ENCODE assay signal across 23 cellular contexts in genomic region chr16:7218936-7219335, GRCh38.
A peak's percentile ranks its signal among the peaks of the same experiment; 100 is the strongest.
DNase-seq lines count a peak whose midpoint lies in the region; ATAC-seq and TF ChIP-seq lines count a peak whose summit lies in the region.
"Had no signal": no experiment of that assay in that cellular context is flagged by ENCODE, and none has a peak within 500 bp of the region (broad histone marks: within the 10 kb centered on the region; RNA-seq: fewer than 3 reads in every experiment).

No MANE protein-coding gene starts in this region.

- H3K4me1 Mint-ChIP-seq in progenitor cell of endocrine pancreas (ENCODE audit: low read depth) = peaks cover 17% of the 10 kb centered on the region
- H3K4me1 Mint-ChIP-seq: CD4-positive, CD25-positive, alpha-beta regulatory T cell had no signal

- H3K27me3 ChIP-seq in H7 (ENCODE audit: control insufficient read depth, insufficient read depth, low read length) (no peaks in the 10 kb centered on the region), psoas muscle (ENCODE audit: insufficient read depth in 3 of 3, low read length in 2 of 3) (peaks cover 0 to 6% (median 0%) of the 10 kb centered on the region in 3 donors)
- H3K27me3 ChIP-seq: SJCRH30 had no signal

- H3K36me3 ChIP-seq in H7 (replicated peaks; ENCODE audit: control insufficient read depth, insufficient read depth, low read length) = no peaks in the 10 kb centered on the region
- H3K36me3 ChIP-seq in psoas muscle (ENCODE audit: insufficient read depth in 1 of 2, low read depth in 1 of 2) = no peaks in the 10 kb centered on the region
- H3K36me3 ChIP-seq: SJCRH30 had no signal

- H3K27me3 Mint-ChIP-seq in progenitor cell of endocrine pancreas = peaks cover 8% of the 10 kb centered on the region

- H3K4me3 ChIP-seq in H7 (ENCODE audit: insufficient read depth, low read depth, low read length) (no peak overlapping the region), psoas muscle (no peak overlapping the region)
- H3K4me3 ChIP-seq: GM12878, K562, SJCRH30 had no signal

- in situ Hi-C loops in SK-MEL-5 (cut with HindIII; ENCODE audit: low pct_unique_long_range_greater_than_20kb, low sequenced_read_pairs) = no loop called here

- intact Hi-C loops in psoas muscle (cut with DNase I) = loop anchor here in 1 of 2 donors (10.0 kb wide), 1 partner anchor 64 kb away; no protein-coding TSS in a partner anchor

- H3K27ac ChIP-seq in psoas muscle = no peak overlapping the region
- H3K27ac ChIP-seq: SJCRH30 had no signal

- no peaks in the 10 kb centered on the region for H3K4me1 ChIP-seq in psoas muscle
- H3K4me1 ChIP-seq: SJCRH30 had no signal

- H3K27ac Mint-ChIP-seq in progenitor cell of endocrine pancreas = peak overlapping the region; percentile 59
- H3K27ac Mint-ChIP-seq: CD4-positive, CD25-positive, alpha-beta regulatory T cell had no signal

- H3K9me3 Mint-ChIP-seq in progenitor cell of endocrine pancreas (ENCODE audit: low read depth) = no peaks in the 10 kb centered on the region

- no peaks in the 10 kb centered on the region for H3K9me3 ChIP-seq in psoas muscle
- H3K9me3 ChIP-seq: SJCRH30 had no signal

- TF ChIP-seq CTCF in progenitor cell of endocrine pancreas (IDR thresholded peaks at IDR 0.05; ENCODE audit: unreplicated experiment) = no peak
- TF ChIP-seq CTCF in psoas muscle (IDR thresholded peaks at IDR 0.05) = no peak

- 9 to 23% (median 14%) methylated on average over 4 of the region's 4 CpGs for WGBS in psoas muscle, 3 donors

- ATAC-seq in psoas muscle = no peak
- no peak for ATAC-seq in HG03196 (IDR thresholded peaks at IDR 0.05; ENCODE audit: unreplicated experiment)
- ATAC-seq: GM12878, HCT116, HepG2, K562 had no signal

- no peaks in the 10 kb centered on the region for H3K36me3 Mint-ChIP-seq in progenitor cell of endocrine pancreas (ENCODE audit: insufficient read depth)
- H3K36me3 Mint-ChIP-seq: CD4-positive, CD25-positive, alpha-beta regulatory T cell had no signal

- DNase-seq in H7 = peak; percentile 30
- peak; percentile 42 for DNase-seq in SK-MEL-5 (ENCODE audit: low read depth, low spot score)
- DNase-seq in medulla oblongata (ENCODE audit: extremely low spot score) = peak; percentile 24
- no peak for DNase-seq in progenitor cell of endocrine pancreas (ENCODE audit: low spot score, unreplicated experiment)
- no peak for DNase-seq in psoas muscle
- DNase-seq in HK-2 (ENCODE audit: unreplicated experiment) = no peak
- DNase-seq: CD4-positive, CD25-positive, alpha-beta regulatory T cell; DMS 273 treated with DMSO at 0.1 percent for 48 hours; DMS79 treated with DMSO at 0.1 percent for 48 hours; MM.1S; NCI-H1048; NCI-H1436 treated with DMSO at 0.1 percent for 48 hours; NCI-H1930; NCI-H226; NCI-H510A treated with DMSO at 0.1 percent for 48 hours; NCI-H774; OCI-M1 had no signal

- H3K4me3 Mint-ChIP-seq in progenitor cell of endocrine pancreas (ENCODE audit: low read depth) = no peak overlapping the region
- H3K4me3 Mint-ChIP-seq: CD4-positive, CD25-positive, alpha-beta regulatory T cell had no signal

Comparison
In these comparisons a context has a peak if more than half of its experiments do, and no peak if none do; other contexts are left out.
1. DNase-seq: peak in H7 (single experiment), SK-MEL-5 (single experiment) and medulla oblongata (single experiment); none in progenitor cell of endocrine pancreas (single experiment), psoas muscle (0 of 2) and HK-2 (single experiment).